12 cellular contexts compared by ENCODE assay signal in genomic region chr7:17159500-17160037, GRCh38.
DNase-seq lines count a peak whose midpoint lies in the region; ATAC-seq and TF ChIP-seq lines count a peak whose summit lies in the region.
"Had no signal": no experiment of that assay in that cellular context is flagged by ENCODE, and none has a peak within 500 bp of the region (broad histone marks: within the 10 kb centered on the region; RNA-seq: fewer than 3 reads in every experiment).

No MANE protein-coding gene starts in this region.

- no peak overlapping the region for H3K27ac ChIP-seq in ascending aorta
- no peak overlapping the region for H3K27ac ChIP-seq in PC-3 (ENCODE audit: low read length)
- H3K27ac ChIP-seq: upper lobe of right lung had no signal

- no peaks in the 10 kb centered on the region for H3F3A ChIP-seq in PC-3 (ENCODE audit: low read length, unreplicated experiment)

- no peaks in the 10 kb centered on the region for H3K79me2 ChIP-seq in PC-3 (ENCODE audit: low read length)

- no peak overlapping the region for H3K4me3 Mint-ChIP-seq in activated T-cell treated with anti-CD3 and anti-CD28 coated beads, Interleukin-2, amount 50 U/mL, for 4 hours
- H3K4me3 Mint-ChIP-seq in stimulated activated naive B cell treated with anti-CD40 and anti-IgM and Interleukin-4, amounts not matched to agents 10 μg/mL and 1 μg/mL and 100 μg/mL, for 72 hours = no peak overlapping the region

- no peak for DNase-seq in activated T-cell treated with anti-CD3 and anti-CD28 coated beads, Interleukin-2, amount 50 U/mL, for 4 hours
- DNase-seq in activated T-cell treated with anti-CD3 and anti-CD28 coated beads for 4 hours (no peak), HuH-7.5 (ENCODE audit: low spot score) (no peak), ascending aorta (ENCODE audit: low spot score in 2 of 2) (no peak), PC-3 (no peak)
- DNase-seq in stimulated activated naive B cell treated with anti-CD40 and anti-IgM and Interleukin-4, amounts not matched to agents 10 μg/mL and 1 μg/mL and 100 μg/mL, for 72 hours = peak; percentile 49
- DNase-seq: IMR-90; naive thymus-derived CD4-positive, alpha-beta T cell; NCI-H524 treated with DMSO at 0.1 percent for 48 hours; upper lobe of right lung had no signal

- TF ChIP-seq CTCF in ascending aorta (IDR thresholded peaks at IDR 0.05) = no peak
- TF ChIP-seq CTCF in PC-3 (conservative IDR thresholded peaks at IDR 0.05; ENCODE audit: low read depth, low read length) = no peak

- H3K27me3 Mint-ChIP-seq in activated T-cell treated with anti-CD3 and anti-CD28 coated beads, Interleukin-2, amount 50 U/mL, for 4 hours (ENCODE audit: low read depth) = no peaks in the 10 kb centered on the region
- H3K27me3 Mint-ChIP-seq in stimulated activated naive B cell treated with anti-CD40 and anti-IgM and Interleukin-4, amounts not matched to agents 10 μg/mL and 1 μg/mL and 100 μg/mL, for 72 hours = no peaks in the 10 kb centered on the region

- peak overlapping the region; percentile 20 for H3K27ac Mint-ChIP-seq in stimulated activated naive B cell treated with anti-CD40 and anti-IgM and Interleukin-4, amounts not matched to agents 10 μg/mL and 1 μg/mL and 100 μg/mL, for 72 hours

- ATAC-seq in activated T-cell treated with anti-CD3 and anti-CD28 coated beads, Interleukin-2, amount 50 U/mL, for 4 hours = peak; percentile 94
- ATAC-seq in GM21619 (IDR thresholded peaks at IDR 0.05; ENCODE audit: unreplicated experiment) = peak; percentile 90
- ATAC-seq in HG03175 (IDR thresholded peaks at IDR 0.05; ENCODE audit: unreplicated experiment) = peak; percentile 83
- peak; percentile 91 to 92 for ATAC-seq in stimulated activated naive B cell treated with anti-CD40 and anti-IgM and Interleukin-4, amounts not matched to agents 10 μg/mL and 1 μg/mL and 100 μg/mL, for 72 hours (replicated peaks)
- ATAC-seq in PC-3 = no peak
- ATAC-seq: naive thymus-derived CD4-positive, alpha-beta T cell; upper lobe of right lung had no signal

- H3K27me3 ChIP-seq in ascending aorta (no peaks in the 10 kb centered on the region), PC-3 (ENCODE audit: low read length) (no peaks in the 10 kb centered on the region)
- H3K27me3 ChIP-seq: upper lobe of right lung had no signal

- no peak overlapping the region for H3K4me3 ChIP-seq in ascending aorta
- no peak overlapping the region for H3K4me3 ChIP-seq in PC-3 (ENCODE audit: low read length)
- H3K4me3 ChIP-seq: upper lobe of right lung had no signal

- H3K9me3 Mint-ChIP-seq in activated T-cell treated with anti-CD3 and anti-CD28 coated beads, Interleukin-2, amount 50 U/mL, for 4 hours = no peaks in the 10 kb centered on the region
- peaks cover 0 to 6% of the 10 kb centered on the region in 2 donors for H3K9me3 Mint-ChIP-seq in stimulated activated naive B cell treated with anti-CD40 and anti-IgM and Interleukin-4, amounts not matched to agents 10 μg/mL and 1 μg/mL and 100 μg/mL, for 72 hours

- no peaks in the 10 kb centered on the region for H3K9me2 ChIP-seq in PC-3 (replicated peaks; ENCODE audit: low read length)

- CTCF ChIA-PET in PC-3 (lab: Charles Lee) = no interaction called here

- H3K4me1 Mint-ChIP-seq in activated T-cell treated with anti-CD3 and anti-CD28 coated beads, Interleukin-2, amount 50 U/mL, for 4 hours (ENCODE audit: low read depth) = peaks cover 35% of the 10 kb centered on the region
- H3K4me1 Mint-ChIP-seq in stimulated activated naive B cell treated with anti-CD40 and anti-IgM and Interleukin-4, amounts not matched to agents 10 μg/mL and 1 μg/mL and 100 μg/mL, for 72 hours = peaks cover 7 to 31% of the 10 kb centered on the region in 2 donors

- no peak overlapping the region for H2AFZ ChIP-seq in PC-3 (ENCODE audit: low read length)

- H3K9me3 ChIP-seq in ascending aorta = no peaks in the 10 kb centered on the region
- no peaks in the 10 kb centered on the region for H3K9me3 ChIP-seq in PC-3 (ENCODE audit: low read length)
- H3K9me3 ChIP-seq: upper lobe of right lung had no signal

- no peaks in the 10 kb centered on the region for H4K20me1 ChIP-seq in PC-3 (ENCODE audit: low read length)

- no TSS peak for BruUV-seq in PC-3 (replicated peaks; lab: Mats Ljungman, UMichigan)

- intact Hi-C loops in ascending aorta (cut with DNase I) (no loop called here), PC-3 (cut with micrococcal nuclease) (no loop called here)

- no peak overlapping the region for H3K9ac ChIP-seq in PC-3 (ENCODE audit: low read length)

- H3K36me3 ChIP-seq in ascending aorta (no peaks in the 10 kb centered on the region), PC-3 (ENCODE audit: low read depth, low read length) (no peaks in the 10 kb centered on the region)
- H3K36me3 ChIP-seq: upper lobe of right lung had no signal

- no peaks in the 10 kb centered on the region for H3K36me3 Mint-ChIP-seq in activated T-cell treated with anti-CD3 and anti-CD28 coated beads, Interleukin-2, amount 50 U/mL, for 4 hours (ENCODE audit: insufficient read depth)
- H3K36me3 Mint-ChIP-seq in stimulated activated naive B cell treated with anti-CD40 and anti-IgM and Interleukin-4, amounts not matched to agents 10 μg/mL and 1 μg/mL and 100 μg/mL, for 72 hours = peaks cover 3 to 8% of the 10 kb centered on the region in 2 donors

- no peaks in the 10 kb centered on the region for H3K4me1 ChIP-seq in ascending aorta
- H3K4me1 ChIP-seq in PC-3 (ENCODE audit: insufficient read depth, low read length) = no peaks in the 10 kb centered on the region
- H3K4me1 ChIP-seq: upper lobe of right lung had no signal

- POLR2A ChIA-PET in PC-3 (lab: Charles Lee; ENCODE audit: unreplicated experiment) = no interaction called here

- H3K4me2 ChIP-seq in PC-3 (ENCODE audit: low read length) = no peak overlapping the region
